ENCODE assay signal across 9 cellular contexts in genomic region chr13:75762967-75763366, GRCh38.
DNase-seq lines count a peak whose midpoint lies in the region; ATAC-seq, FAIRE-seq and TF ChIP-seq lines count a peak whose summit lies in the region.
"Had no signal": no experiment of that assay in that cellular context is flagged by ENCODE, and none has a peak within 500 bp of the region (broad histone marks: within the 10 kb centered on the region; RNA-seq: fewer than 3 reads in every experiment).

No MANE protein-coding gene starts in this region.

- no peaks in the 10 kb centered on the region for H3K27me3 Mint-ChIP-seq in activated CD8-positive, alpha-beta memory T cell treated with anti-CD3 and anti-CD28 coated beads, Interleukin-2, amount 10 ng/mL, durations not matched to agents 7 days and 5 days

- no peak overlapping the region for H3K4ac ChIP-seq in trophoblast cell (ENCODE audit: low read depth, low read length)

- no peak overlapping the region for H3K23ac ChIP-seq in trophoblast cell (ENCODE audit: low read length)

- H3K27me3 ChIP-seq in keratinocyte (ENCODE audit: control insufficient read depth, extremely low read depth, insufficient read depth, low read length): no peaks in the 10 kb centered on the region
- H3K27me3 ChIP-seq in tibial artery: no peaks in the 10 kb centered on the region
- H3K27me3 ChIP-seq in trophoblast cell (ENCODE audit: insufficient read depth, low read length): no peaks in the 10 kb centered on the region

- intact Hi-C loops in tibial artery (cut with DNase I; ENCODE audit: low total_unique reads): no loop called here

- H2AK5ac ChIP-seq in trophoblast cell (ENCODE audit: low read length): no peak overlapping the region

- H3K79me1 ChIP-seq in trophoblast cell (ENCODE audit: low read length): no peaks in the 10 kb centered on the region

- dilution Hi-C loops in keratinocyte (cut with MboI; ENCODE audit: extremely low pct_ligation_motif_present, low sequenced_read_pairs): no loop called here

- H2BK5ac ChIP-seq in trophoblast cell (ENCODE audit: low read depth, low read length, poor library complexity): no peak overlapping the region

- no peak overlapping the region for H3K18ac ChIP-seq in trophoblast cell (ENCODE audit: low read length)

- no peak for TF ChIP-seq CTCF in keratinocyte (optimal IDR thresholded peaks at IDR 0.05 in 1 of 3, IDR thresholded peaks at IDR 0.05 in 1 of 3, conservative IDR thresholded peaks at IDR 0.05 in 1 of 3; ENCODE audit: extremely low read depth in 1 of 3, insufficient read depth in 2 of 3, low read length in 3 of 3)
- TF ChIP-seq CTCF in tibial artery (IDR thresholded peaks at IDR 0.05): no peak

- peak overlapping the region; percentile 85 for H3K27ac Mint-ChIP-seq in activated CD8-positive, alpha-beta memory T cell treated with anti-CD3 and anti-CD28 coated beads, Interleukin-2, amount 10 ng/mL, durations not matched to agents 7 days and 5 days

- H3K4me2 ChIP-seq in keratinocyte (ENCODE audit: control insufficient read depth, extremely low read depth, insufficient read depth, low read depth, low read length) (peak overlapping the region; percentile 90), trophoblast cell (ENCODE audit: low read length) (no peak overlapping the region)

- no peaks in the 10 kb centered on the region for H3K9me3 ChIP-seq in keratinocyte (ENCODE audit: control insufficient read depth, low read depth, low read length)
- no peaks in the 10 kb centered on the region for H3K9me3 ChIP-seq in tibial artery
- no peaks in the 10 kb centered on the region for H3K9me3 ChIP-seq in trophoblast cell (ENCODE audit: insufficient read depth, low read depth, low read length)

- H3K36me3 Mint-ChIP-seq in activated CD8-positive, alpha-beta memory T cell treated with anti-CD3 and anti-CD28 coated beads, Interleukin-2, amount 10 ng/mL, durations not matched to agents 7 days and 5 days: peaks cover 11% of the 10 kb centered on the region

- ATAC-seq in activated CD8-positive, alpha-beta memory T cell treated with anti-CD3 and anti-CD28 coated beads, Interleukin-2, amount 10 ng/mL, durations not matched to agents 7 days and 5 days: no peak

- FAIRE-seq in keratinocyte (lab: Jason Lieb, UNC): no peak

- H3K14ac ChIP-seq in trophoblast cell (ENCODE audit: low read length): no peak overlapping the region

- H2BK12ac ChIP-seq in trophoblast cell (ENCODE audit: low read length): no peak overlapping the region

- H3K27ac ChIP-seq in keratinocyte (ENCODE audit: control insufficient read depth, insufficient read depth, low read length) (peak overlapping the region; percentile 93), tibial artery (peak overlapping the region; percentile 63 to 68), trophoblast cell (ENCODE audit: low read depth, low read length) (no peak overlapping the region)

- H3K79me2 ChIP-seq in keratinocyte (ENCODE audit: control insufficient read depth, insufficient read depth, low read length): no peaks in the 10 kb centered on the region
- no peaks in the 10 kb centered on the region for H3K79me2 ChIP-seq in trophoblast cell (ENCODE audit: control insufficient read depth, insufficient read depth, low read length, poor library complexity)

- CTCF ChIA-PET in activated CD8-positive, alpha-beta memory T cell treated with anti-CD3 and anti-CD28 coated beads, Interleukin-2, amount 10 ng/mL, durations not matched to agents 7 days and 5 days (lab: Charles Lee): no interaction called here

- WGBS in trophoblast cell (ENCODE audit: extremely low coverage, insufficient coverage, insufficient read length): no CpG with 5 or more reads among the region's 2 CpGs

- peaks cover 29% of the 10 kb centered on the region for H3K4me1 Mint-ChIP-seq in activated CD8-positive, alpha-beta memory T cell treated with anti-CD3 and anti-CD28 coated beads, Interleukin-2, amount 10 ng/mL, durations not matched to agents 7 days and 5 days

- H3K36me3 ChIP-seq in keratinocyte (ENCODE audit: control insufficient read depth in 2 of 2, extremely low read depth in 1 of 2, insufficient read depth in 2 of 2, low read length in 2 of 2): no peaks in the 10 kb centered on the region
- H3K36me3 ChIP-seq in tibial artery: no peaks in the 10 kb centered on the region
- no peaks in the 10 kb centered on the region for H3K36me3 ChIP-seq in trophoblast cell (ENCODE audit: control insufficient read depth in 1 of 2, insufficient read depth in 2 of 2, low read length in 2 of 2)

- no peaks in the 10 kb centered on the region for H3K9me1 ChIP-seq in keratinocyte (ENCODE audit: control insufficient read depth, extremely low read depth, insufficient read depth, low read length)

- H3K4me3 ChIP-seq in keratinocyte (ENCODE audit: control insufficient read depth in 2 of 3, extremely low read depth in 1 of 3, insufficient read depth in 2 of 3, low read depth in 1 of 3, low read length in 3 of 3) (peak overlapping the region in 2 of 3 experiments; percentile 15 to 63), tibial artery (peak overlapping the region; percentile 25 to 28), trophoblast cell (ENCODE audit: low read depth, low read length) (no peak overlapping the region)

- H3K9ac ChIP-seq in keratinocyte (ENCODE audit: control insufficient read depth, extremely low read depth, insufficient read depth, low read length) (peak overlapping the region; percentile 76), trophoblast cell (ENCODE audit: low read length) (no peak overlapping the region)

- no peaks in the 10 kb centered on the region for H4K20me1 ChIP-seq in keratinocyte (ENCODE audit: control insufficient read depth, extremely low read depth, insufficient read depth, low read length)

- H4K8ac ChIP-seq in trophoblast cell (ENCODE audit: low read depth, low read length): no peak overlapping the region

- peak overlapping the region; percentile 66 for H3K4me3 Mint-ChIP-seq in activated CD8-positive, alpha-beta memory T cell treated with anti-CD3 and anti-CD28 coated beads, Interleukin-2, amount 10 ng/mL, durations not matched to agents 7 days and 5 days

- no peak overlapping the region for H4K12ac ChIP-seq in trophoblast cell (ENCODE audit: low read depth, low read length)

- no peak overlapping the region for H4K91ac ChIP-seq in trophoblast cell (ENCODE audit: low read depth, low read length)

- H2AFZ ChIP-seq in keratinocyte (ENCODE audit: control insufficient read depth, low read length): no peak overlapping the region
- H2AFZ ChIP-seq in trophoblast cell (ENCODE audit: insufficient read depth, low read length, poor library complexity): no peak overlapping the region

- DNase-seq in activated CD8-positive, alpha-beta memory T cell treated with anti-CD3 and anti-CD28 coated beads, Interleukin-2, amount 10 ng/mL, durations not matched to agents 7 days and 5 days: no peak
- DNase-seq in activated CD8-positive, alpha-beta memory T cell treated with anti-CD3 and anti-CD28 coated beads for 24 hours: no peak
- DNase-seq in SW480 (ENCODE audit: low spot score): peak; percentile 25
- DNase-seq in keratinocyte (ENCODE audit: low read depth, low spot score): no peak
- DNase-seq in tibial artery: no peak
- DNase-seq in HuH-7 (ENCODE audit: low spot score): no peak
- DNase-seq in NOMO-1 treated with DMSO at 0.1 percent for 48 hours (lab: John Stamatoyannopoulos, UW; ENCODE audit: unreplicated experiment): no peak
- no peak for DNase-seq in trophoblast cell
- DNase-seq: amygdala had no signal

- no peak overlapping the region for H2BK120ac ChIP-seq in trophoblast cell (ENCODE audit: insufficient read depth, low read length, poor library complexity)

- H3K4me1 ChIP-seq in keratinocyte (ENCODE audit: control insufficient read depth, extremely low read depth, insufficient read depth, low read length): peaks cover 12% of the 10 kb centered on the region
- peaks cover 0 to 40% (median 5%) of the 10 kb centered on the region in 4 donors for H3K4me1 ChIP-seq in tibial artery
- H3K4me1 ChIP-seq in trophoblast cell (ENCODE audit: control insufficient read depth in 1 of 2, insufficient read depth in 2 of 2, low read length in 2 of 2): no peaks in the 10 kb centered on the region

- peaks cover 2% of the 10 kb centered on the region for H3K9me3 Mint-ChIP-seq in activated CD8-positive, alpha-beta memory T cell treated with anti-CD3 and anti-CD28 coated beads, Interleukin-2, amount 10 ng/mL, durations not matched to agents 7 days and 5 days (ENCODE audit: low read depth)
